In the genomic region with DNA sequence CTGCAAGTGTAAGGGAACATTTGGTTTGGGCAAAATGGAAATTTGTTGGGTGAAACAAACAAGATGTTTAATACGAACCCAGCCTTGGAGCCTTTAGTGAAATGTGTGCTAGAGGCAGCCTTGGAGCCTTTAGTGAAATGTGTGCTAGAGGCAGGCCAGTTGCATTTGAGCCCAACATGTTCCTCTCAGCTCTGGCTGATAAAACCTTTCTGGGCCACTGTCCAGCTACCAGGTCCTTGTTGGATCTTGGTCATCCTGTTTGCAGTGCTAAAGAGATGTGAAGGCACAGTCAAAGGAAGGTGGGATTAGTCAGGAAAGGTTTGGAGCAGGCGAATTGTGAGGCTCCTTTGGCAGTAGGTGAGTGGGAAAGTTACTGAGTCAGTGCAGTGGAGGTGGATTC, we compare ENCODE assay signal across 19 cellular contexts.
"Had no signal": no experiment of that assay in that cellular context is flagged by ENCODE, and none has a peak within 500 bp of the region (broad histone marks: within the 10 kb centered on the region; RNA-seq: fewer than 3 reads in every experiment).

No MANE protein-coding gene starts in this region.

- H3K27me3 ChIP-seq: brain microvascular endothelial cell, colonic mucosa, hepatocyte, pancreas, spleen, tibial nerve had no signal

- ATAC-seq: activated CD4-positive, alpha-beta T cell treated with anti-CD3 and anti-CD28 coated beads for 36 hours; naive thymus-derived CD4-positive, alpha-beta T cell; pancreas; psoas muscle had no signal

- DNase-seq: activated CD4-positive, alpha-beta T cell treated with anti-CD3 and anti-CD28 coated beads for 36 hours; activated CD4-positive, CD25-positive, alpha-beta regulatory T cell; activated effector memory CD4-positive, alpha-beta T cell treated with anti-CD3 and anti-CD28 coated beads, Interleukin-2, amount 50 U/mL, for 16 hours; activated naive CD4-positive, alpha-beta T cell treated with anti-CD3 and anti-CD28 coated beads, Interleukin-2, amount 10 ng/mL, durations not matched to agents 7 days and 5 days; amniotic stem cell; brain microvascular endothelial cell; central memory CD4-positive, alpha-beta T cell; colonic mucosa; effector CD8-positive, alpha-beta T cell; islet precursor cell; naive thymus-derived CD4-positive, alpha-beta T cell; pancreas; psoas muscle; stimulated activated naive CD4-positive, alpha-beta T cell treated with Interleukin-2 at 50 U/mL for 16 hours; T-helper 1 cell had no signal

- H3K9me3 ChIP-seq: colonic mucosa, pancreas, psoas muscle, spleen, tibial nerve had no signal

- H3K4me1 ChIP-seq: colonic mucosa, pancreas, psoas muscle, spleen, tibial nerve had no signal

- H3K4me3 Mint-ChIP-seq: activated CD4-positive, alpha-beta T cell treated with anti-CD3 and anti-CD28 coated beads for 36 hours; activated naive CD4-positive, alpha-beta T cell treated with anti-CD3 and anti-CD28 coated beads, Interleukin-2, amount 10 ng/mL, durations not matched to agents 7 days and 5 days; mesothelial cell of epicardium; naive thymus-derived CD4-positive, alpha-beta T cell had no signal

- H3K27ac ChIP-seq: brain microvascular endothelial cell, colonic mucosa, hepatocyte, pancreas, psoas muscle, spleen, tibial nerve had no signal

- H3K4me3 ChIP-seq: colonic mucosa, hepatocyte, pancreas, psoas muscle, spleen, tibial nerve had no signal

- H3K27ac Mint-ChIP-seq: activated CD4-positive, alpha-beta T cell treated with anti-CD3 and anti-CD28 coated beads for 36 hours; activated naive CD4-positive, alpha-beta T cell treated with anti-CD3 and anti-CD28 coated beads, Interleukin-2, amount 10 ng/mL, durations not matched to agents 7 days and 5 days; mesothelial cell of epicardium; naive thymus-derived CD4-positive, alpha-beta T cell had no signal

- H3K4me1 Mint-ChIP-seq: activated CD4-positive, alpha-beta T cell treated with anti-CD3 and anti-CD28 coated beads for 36 hours; activated naive CD4-positive, alpha-beta T cell treated with anti-CD3 and anti-CD28 coated beads, Interleukin-2, amount 10 ng/mL, durations not matched to agents 7 days and 5 days; mesothelial cell of epicardium; naive thymus-derived CD4-positive, alpha-beta T cell had no signal

- H3K27me3 Mint-ChIP-seq: activated CD4-positive, alpha-beta T cell treated with anti-CD3 and anti-CD28 coated beads for 36 hours; activated naive CD4-positive, alpha-beta T cell treated with anti-CD3 and anti-CD28 coated beads, Interleukin-2, amount 10 ng/mL, durations not matched to agents 7 days and 5 days; naive thymus-derived CD4-positive, alpha-beta T cell had no signal

- H3K36me3 ChIP-seq: colonic mucosa had no signal

- H3K9me3 Mint-ChIP-seq: activated naive CD4-positive, alpha-beta T cell treated with anti-CD3 and anti-CD28 coated beads, Interleukin-2, amount 10 ng/mL, durations not matched to agents 7 days and 5 days; mesothelial cell of epicardium; naive thymus-derived CD4-positive, alpha-beta T cell had no signal
